ENCODE assay signal across 18 cellular contexts in genomic region chr20:11012975-11013374, GRCh38.
A peak's percentile ranks its signal among the peaks of the same experiment; 100 is the strongest.
DNase-seq lines count a peak whose midpoint lies in the region; TF ChIP-seq lines count a peak whose summit lies in the region.
"Had no signal": no experiment of that assay in that cellular context is flagged by ENCODE, and none has a peak within 500 bp of the region (broad histone marks: within the 10 kb centered on the region; RNA-seq: fewer than 3 reads in every experiment).

No MANE protein-coding gene starts in this region.

- H3K9me2 ChIP-seq in GM23248 (ENCODE audit: insufficient read depth): no peaks in the 10 kb centered on the region

- no peaks in the 10 kb centered on the region for H3K4me1 ChIP-seq in GM23248 (ENCODE audit: insufficient read depth)
- peaks cover 0 to 17% (median 3%) of the 10 kb centered on the region in 3 donors for H3K4me1 ChIP-seq in skeletal muscle tissue (ENCODE audit: control insufficient read depth in 3 of 3, insufficient read depth in 3 of 3, low read length in 3 of 3)
- H3K4me1 ChIP-seq: BLaER1, uterus had no signal

- H3K4me3 ChIP-seq in GM23248 (no peak overlapping the region), coronary artery (no peak overlapping the region), skeletal muscle tissue (ENCODE audit: low read length in 3 of 3) (no peak overlapping the region)
- H3K4me3 ChIP-seq: BLaER1, cardiac muscle cell, uterus had no signal

- H3K27me3 ChIP-seq in GM23248 (replicated peaks; ENCODE audit: insufficient read depth): peaks cover 32% of the 10 kb centered on the region
- no peaks in the 10 kb centered on the region for H3K27me3 ChIP-seq in skeletal muscle tissue (ENCODE audit: control insufficient read depth in 3 of 3, insufficient read depth in 3 of 3, low read length in 3 of 3)
- H3K27me3 ChIP-seq: BLaER1, cardiac muscle cell, uterus had no signal

- no peak overlapping the region for H2AFZ ChIP-seq in GM23248

- no peaks in the 10 kb centered on the region for H3K9me3 ChIP-seq in GM23248 (ENCODE audit: low read depth)
- H3K9me3 ChIP-seq in skeletal muscle tissue (ENCODE audit: control insufficient read depth in 3 of 3, low read length in 3 of 3): no peaks in the 10 kb centered on the region
- H3K9me3 ChIP-seq: BLaER1, uterus had no signal

- no peaks in the 10 kb centered on the region for H3K79me2 ChIP-seq in GM23248 (ENCODE audit: insufficient read depth)

- H3K36me3 ChIP-seq in GM23248 (ENCODE audit: low read depth) (no peaks in the 10 kb centered on the region), skeletal muscle tissue (ENCODE audit: control insufficient read depth in 3 of 3, insufficient read depth in 3 of 3, low read length in 3 of 3) (no peaks in the 10 kb centered on the region)
- H3K36me3 ChIP-seq: BLaER1, cardiac muscle cell, uterus had no signal

- no peaks in the 10 kb centered on the region for H4K20me1 ChIP-seq in GM23248 (ENCODE audit: insufficient read depth)
- H4K20me1 ChIP-seq: BLaER1 had no signal

- in situ Hi-C loops in GM23248 (cut with MboI): no loop called here

- H3K27ac ChIP-seq in GM23248: no peak overlapping the region
- peak overlapping the region; percentile 27 to 52 for H3K27ac ChIP-seq in coronary artery
- peak overlapping the region; percentile 53 for H3K27ac ChIP-seq in skeletal muscle tissue (ENCODE audit: low read depth, low read length)
- H3K27ac ChIP-seq: BLaER1, cardiac muscle cell had no signal

- 38 to 45% methylated on average over 2 of the region's 2 CpGs for WGBS in GM23248 (ENCODE audit: low coverage in 1 of 2, low lambda C conversion rate in 2 of 2, missing lambda C conversion rate in 2 of 2), 2 experiments

- H3K9ac ChIP-seq in GM23248 (no peak overlapping the region), skeletal muscle tissue (ENCODE audit: low read depth in 1 of 3, low read length in 3 of 3) (no peak overlapping the region)
- H3K9ac ChIP-seq: BLaER1 had no signal

- H3F3A ChIP-seq in GM23248 (ENCODE audit: insufficient read depth): no peaks in the 10 kb centered on the region

- peak; percentile 8 for DNase-seq in GM23248
- no peak for DNase-seq in coronary artery (ENCODE audit: low spot score)
- DNase-seq in hepatic stellate cell (ENCODE audit: low spot score): peak; percentile 5
- DNase-seq in NCI-H2029 treated with DMSO at 0.1 percent for 48 hours (lab: John Stamatoyannopoulos, UW): no peak
- no peak for DNase-seq in activated naive CD4-positive, alpha-beta T cell treated with Interleukin-2 at 50 U/mL for 16 hours
- DNase-seq in activated CD4-positive, alpha-beta T cell treated with anti-CD3 and anti-CD28 coated beads for 48 hours: no peak
- no peak for DNase-seq in NCI-H2171 (lab: John Stamatoyannopoulos, UW)
- DNase-seq: DMS 273 treated with DMSO at 0.1 percent for 48 hours; hippocampal formation; natural killer cell; NCI-H2029; NCI-H69; retina; stimulated activated CD4-positive, alpha-beta T cell treated with anti-CD3 and anti-CD28 coated beads, Interleukin-4, amount 100 ng/mL, for 24 hours; uterus had no signal

- TF ChIP-seq CTCF in coronary artery (IDR thresholded peaks at IDR 0.05): no peak

- H3K4me2 ChIP-seq in GM23248 (ENCODE audit: unreplicated experiment): no peak overlapping the region
- H3K4me2 ChIP-seq: BLaER1 had no signal

Comparison
In these comparisons a context has a peak if more than half of its experiments do, and no peak if none do; other contexts are left out.
1. DNase-seq: peak in GM23248 (single experiment) and hepatic stellate cell (single experiment); none in coronary artery (single experiment), NCI-H2029 treated with DMSO at 0.1 percent for 48 hours (single experiment), activated naive CD4-positive, alpha-beta T cell treated with Interleukin-2 at 50 U/mL for 16 hours (single experiment), activated CD4-positive, alpha-beta T cell treated with anti-CD3 and anti-CD28 coated beads for 48 hours (single experiment) and NCI-H2171 (single experiment).